ENCODE assay signal across 10 cellular contexts in genomic region chr5:161676109-161676508, GRCh38. TPM values are rescaled to one million over a fixed set of nuclear protein-coding genes. Genes with fewer than 3 reads are reported as not detected.
DNase-seq lines count a peak whose midpoint lies in the region; ATAC-seq, FAIRE-seq and TF ChIP-seq lines count a peak whose summit lies in the region.
"Had no signal": no experiment of that assay in that cellular context is flagged by ENCODE, and none has a peak within 500 bp of the region (broad histone marks: within the 10 kb centered on the region; RNA-seq: fewer than 3 reads in every experiment).

No MANE protein-coding gene starts in this region.

- ATAC-seq in HG03025 (IDR thresholded peaks at IDR 0.05; ENCODE audit: low FRiP score, unreplicated experiment): peak; percentile 78
- peak; percentile 56 for ATAC-seq in mucosa of descending colon

- intact Hi-C loops in mucosa of descending colon (cut with DNase I, micrococcal nuclease): no loop called here

- FAIRE-seq in HTR-8/SVneo (lab: Jason Lieb, UNC): no peak
- FAIRE-seq: A204.1 had no signal

- H3K36me3 ChIP-seq in mucosa of descending colon (ENCODE audit: low read depth): no peaks in the 10 kb centered on the region

- no peak overlapping the region for H3K4me3 ChIP-seq in mucosa of descending colon

- H3K4me1 ChIP-seq in mucosa of descending colon (ENCODE audit: low read depth): no peaks in the 10 kb centered on the region

- DNase-seq in DMS 273 (lab: John Stamatoyannopoulos, UW; ENCODE audit: unreplicated experiment) (peak; percentile 49), DMS 273 treated with DMSO at 0.1 percent for 48 hours (lab: John Stamatoyannopoulos, UW) (no peak), RKO (ENCODE audit: low spot score) (peak; percentile 67), mucosa of descending colon (peak in 1 of 3 donors; percentile 2), NCI-H1105 treated with DMSO at 0.1 percent for 48 hours (lab: John Stamatoyannopoulos, UW) (no peak), NCI-H2227 treated with DMSO at 0.1 percent for 48 hours (lab: John Stamatoyannopoulos, UW) (no peak), HTR-8/SVneo (ENCODE audit: insufficient read length, low spot score) (no peak)

- H3K9me3 ChIP-seq in mucosa of descending colon: no peaks in the 10 kb centered on the region

- no peak for TF ChIP-seq CTCF in mucosa of descending colon (IDR thresholded peaks at IDR 0.05)

RNA-seq across cellular contexts. Expression of gene GABRA6, which starts 9.4 kb away (rescaled TPM):
- total RNA-seq in mucosa of descending colon: not detected
- total RNA-seq: T-helper 1 cell treated with Interleukin-12 subunit alpha and Interleukin-12 subunit beta and Interleukin-4 antibody, amounts not matched to agents 30 ng/mL and 1 ng/mL, for 36 hours had no signal

Comparison
In these comparisons a context has a peak if more than half of its experiments do, and no peak if none do; other contexts are left out.
1. DNase-seq: peak in DMS 273 (single experiment) and RKO (single experiment); none in DMS 273 treated with DMSO at 0.1 percent for 48 hours (single experiment), NCI-H1105 treated with DMSO at 0.1 percent for 48 hours (single experiment), NCI-H2227 treated with DMSO at 0.1 percent for 48 hours (single experiment) and HTR-8/SVneo (single experiment).